Comparison of ENCODE assay signal across 19 cellular contexts in genomic region chr4:6607368-6608050, GRCh38.
"Had no signal": no experiment of that assay in that cellular context is flagged by ENCODE, and none has a peak within 500 bp of the region (broad histone marks: within the 10 kb centered on the region; RNA-seq: fewer than 3 reads in every experiment).

No MANE protein-coding gene starts in this region.

- H3K27ac ChIP-seq: body of pancreas, epithelial cell of prostate, stomach, VCaP had no signal

- DNase-seq: activated CD4-positive, alpha-beta T cell treated with anti-CD3 and anti-CD28 coated beads for 1 hour; activated CD4-positive, alpha-beta T cell treated with anti-CD3 and anti-CD28 coated beads, Interleukin-2, amount 50 U/mL, for 4 hours; activated effector memory CD4-positive, alpha-beta T cell treated with anti-CD3 and anti-CD28 coated beads, Interleukin-2, amount 50 U/mL, for 16 hours; activated T-cell treated with anti-CD3 and anti-CD28 coated beads, Interleukin-2, amount 50 U/mL, for 1 hour; amniotic stem cell; body of pancreas; cerebellar nuclear complex; foreskin melanocyte; mesendoderm; right cardiac atrium; small intestine; stomach; T-cell had no signal

- H3K27ac Mint-ChIP-seq: activated naive CD4-positive, alpha-beta T cell treated with anti-CD3 and anti-CD28 coated beads, Interleukin-2, amount 50 U/mL, for 24 hours; progenitor cell of endocrine pancreas; T-cell had no signal

- H3K4me1 ChIP-seq: body of pancreas, stomach had no signal

- H3K27me3 ChIP-seq: body of pancreas, stomach had no signal

- H3K27me3 Mint-ChIP-seq: activated naive CD4-positive, alpha-beta T cell treated with anti-CD3 and anti-CD28 coated beads, Interleukin-2, amount 50 U/mL, for 24 hours; natural killer cell treated with Interleukin-12 subunit alpha and Interleukin-12 subunit beta and Interleukin-15 and Interleukin-18, amount 100 ng/mL, for 72 hours; progenitor cell of endocrine pancreas; T-cell had no signal

- H3K9me3 ChIP-seq: body of pancreas had no signal

- ATAC-seq: body of pancreas; natural killer cell treated with Interleukin-12 subunit alpha and Interleukin-12 subunit beta and Interleukin-15 and Interleukin-18, amount 100 ng/mL, for 72 hours; right cardiac atrium; T-cell had no signal

- H3K4me3 Mint-ChIP-seq: activated naive CD4-positive, alpha-beta T cell treated with anti-CD3 and anti-CD28 coated beads, Interleukin-2, amount 50 U/mL, for 24 hours; natural killer cell treated with Interleukin-12 subunit alpha and Interleukin-12 subunit beta and Interleukin-15 and Interleukin-18, amount 100 ng/mL, for 72 hours; T-cell had no signal

- FAIRE-seq: small intestine, urothelium cell line had no signal

- H3K9me3 Mint-ChIP-seq: activated naive CD4-positive, alpha-beta T cell treated with anti-CD3 and anti-CD28 coated beads, Interleukin-2, amount 50 U/mL, for 24 hours had no signal

- H3K4me3 ChIP-seq: body of pancreas, stomach had no signal

- H3K4me1 Mint-ChIP-seq: activated naive CD4-positive, alpha-beta T cell treated with anti-CD3 and anti-CD28 coated beads, Interleukin-2, amount 50 U/mL, for 24 hours had no signal
